ENCODE assay signal across 9 cellular contexts in the genomic region with DNA sequence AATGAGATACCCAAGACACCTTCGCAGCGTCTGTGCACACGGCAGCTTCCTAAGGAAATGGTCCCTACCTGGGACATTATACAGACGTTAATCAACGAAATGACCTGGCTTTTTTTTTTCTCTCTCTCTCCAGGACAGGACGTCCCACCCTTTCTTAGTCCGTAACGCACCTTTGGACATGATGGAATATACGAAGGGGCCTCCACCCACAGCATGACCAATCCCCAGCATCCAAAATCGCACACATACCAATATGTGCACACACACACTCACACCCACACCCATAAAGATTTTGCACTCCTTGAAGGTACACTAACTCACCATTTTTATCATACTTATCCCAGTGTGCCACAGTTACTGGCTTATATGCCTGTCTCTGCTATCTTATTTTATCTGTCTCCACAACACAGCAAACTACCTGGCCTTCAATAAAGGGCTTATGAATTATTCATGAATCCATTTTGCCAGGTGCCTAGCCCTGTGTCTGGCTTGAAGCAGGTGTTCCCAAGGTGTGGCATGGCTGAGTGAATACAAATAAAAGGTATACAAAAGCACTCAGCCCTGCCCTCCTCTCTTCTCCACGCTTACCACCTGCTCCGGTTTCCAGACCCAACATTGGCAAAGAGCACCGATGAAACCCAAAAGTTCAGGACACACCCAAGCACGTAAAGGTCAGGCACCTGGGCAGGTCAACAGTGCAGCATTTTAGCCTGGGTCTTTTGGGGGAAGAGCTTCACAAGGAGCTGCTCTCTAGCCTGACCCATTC. TPM values are rescaled to one million over a fixed set of nuclear protein-coding genes. Genes with fewer than 3 reads are reported as not detected.
A peak's percentile ranks its signal among the peaks of the same experiment; 100 is the strongest.
DNase-seq lines count a peak whose midpoint lies in the region; ATAC-seq and TF ChIP-seq lines count a peak whose summit lies in the region.
"Had no signal": no experiment of that assay in that cellular context is flagged by ENCODE, and none has a peak within 500 bp of the region (broad histone marks: within the 10 kb centered on the region; RNA-seq: fewer than 3 reads in every experiment).

No MANE protein-coding gene starts in this region.

- peak overlapping the region; percentile 82 for H3K9ac ChIP-seq in HUES6 (ENCODE audit: low read length)

- peaks cover 5% of the 10 kb centered on the region; the same call in 1 of the 2 replicates for H3K27me3 ChIP-seq in HUES6 (ENCODE audit: control insufficient read depth, insufficient read depth, low read length)
- no peaks in the 10 kb centered on the region for H3K27me3 ChIP-seq in foreskin keratinocyte
- H3K27me3 ChIP-seq in spleen (replicated peaks in 1 of 7): peaks cover 0 to 24% (median 0%) of the 10 kb centered on the region in 7 donors

- no peak for TF ChIP-seq POLR2A in spleen (IDR thresholded peaks at IDR 0.05)

- H3K27ac ChIP-seq in HUES6 (ENCODE audit: low read depth, low read length): peak overlapping the region; percentile 59; the same call in 1 of the 2 replicates
- peak overlapping the region; percentile 93 for H3K27ac ChIP-seq in foreskin keratinocyte
- H3K27ac ChIP-seq in spleen: peak overlapping the region in 5 of 8 donors; percentile 50 to 71 (median 70)

- peak; percentile 97 for DNase-seq in NCI-H748 (lab: John Stamatoyannopoulos, UW; ENCODE audit: unreplicated experiment)
- no peak for DNase-seq in foreskin keratinocyte
- no peak for DNase-seq in spleen
- DNase-seq in GM10266 (ENCODE audit: extremely low spot score): no peak
- no peak for DNase-seq in GM13976 (ENCODE audit: low spot score)
- no peak for DNase-seq in KBM-7
- DNase-seq in H4 (ENCODE audit: low spot score): no peak
- DNase-seq: activated gamma-delta T cell had no signal

- in situ Hi-C loops in GM13976 (cut with MboI; ENCODE audit: low sequenced_read_pairs, unreplicated experiment): no loop called here
- in situ Hi-C loops in KBM-7 (cut with MboI; ENCODE audit: low pct_unique_long_range_greater_than_20kb, low sequenced_read_pairs): no loop called here

- H3K36me3 ChIP-seq in HUES6 (ENCODE audit: control insufficient read depth, insufficient read depth, low read length) (no peaks in the 10 kb centered on the region), spleen (no peaks in the 10 kb centered on the region)

- H3K4me1 ChIP-seq in HUES6 (ENCODE audit: control insufficient read depth, insufficient read depth, low read length) (peaks cover 71% of the 10 kb centered on the region), foreskin keratinocyte (peaks cover 40% of the 10 kb centered on the region), spleen (peaks cover 20 to 79% (median 52%) of the 10 kb centered on the region in 6 donors)

- ATAC-seq in foreskin keratinocyte: no peak

- intact Hi-C loops in spleen (cut with DNase I; ENCODE audit: low total_unique reads): no loop called here

- TF ChIP-seq CTCF in foreskin keratinocyte (conservative IDR thresholded peaks at IDR 0.05): no peak
- TF ChIP-seq CTCF in spleen (IDR thresholded peaks at IDR 0.05 in 8 of 11, conservative IDR thresholded peaks at IDR 0.05 in 3 of 11): no peak
- no peak for TF ChIP-seq CTCF in GM10266 (IDR thresholded peaks at IDR 0.05; ENCODE audit: control insufficient read depth, insufficient read depth, low read depth, missing control alignments)
- TF ChIP-seq CTCF in GM13976 (IDR thresholded peaks at IDR 0.05; ENCODE audit: borderline replicate concordance, control extremely low read depth, extremely low read depth, insufficient read depth, missing control alignments): no peak

- no peaks in the 10 kb centered on the region for H3K9me3 ChIP-seq in HUES6 (ENCODE audit: control insufficient read depth, insufficient read depth, low read depth, low read length)
- H3K9me3 ChIP-seq in spleen: no peaks in the 10 kb centered on the region

- 68 to 86% (median 81%) methylated on average over 14 of the region's 14 CpGs for WGBS in spleen, 5 donors

- H3K4me3 ChIP-seq in HUES6 (ENCODE audit: low read depth, low read length) (peak overlapping the region; percentile 72), spleen (no peak overlapping the region)

RNA-seq across cellular contexts. Expression of gene SCNN1A, which starts 2.2 kb away (rescaled TPM):
- 1.1 and 3.2 TPM in 2 replicates for total RNA-seq in foreskin keratinocyte
- polyA plus RNA-seq in foreskin keratinocyte: 1.2 and 3.2 TPM in 2 replicates
- total RNA-seq in spleen: 1 to 10 TPM in 6 of 7 donors, under 1 TPM in 1; 0.84 to 8.6 (median 2.0) TPM
- polyA plus RNA-seq in spleen: under 1 TPM; 0.17 to 0.22 (median 0.18) TPM
- 1.7 and 2.1 TPM in 2 replicates for total RNA-seq in H4 (2014; rRNA removed; shearing (Covaris generic))

RNA-seq across cellular contexts. Expression of gene LTBR, which starts 10.8 kb away (rescaled TPM):
- total RNA-seq in foreskin keratinocyte (112 and 121 TPM in 2 replicates), spleen (100 to 1,000 TPM in 3 of 7 donors, 10 to 100 TPM in 4; 49.0 to 155 (median 87.8) TPM)
- polyA plus RNA-seq in foreskin keratinocyte (119 and 138 TPM in 2 replicates), spleen (10 to 100 TPM; 14.4 to 29.2 (median 15.7) TPM)
- total RNA-seq in H4 (2014; rRNA removed; shearing (Covaris generic)): 19.5 and 31.5 TPM in 2 replicates

RNA-seq across cellular contexts. Expression of gene TNFRSF1A, which starts 31.3 kb away (rescaled TPM):
- total RNA-seq in foreskin keratinocyte: 125 and 135 TPM in 2 replicates
- polyA plus RNA-seq in foreskin keratinocyte: 113 TPM in 2 replicates
- total RNA-seq in spleen: 100 to 1,000 TPM; 153 to 578 (median 224) TPM
- 10 to 100 TPM; 22.5 to 40.6 (median 22.8) TPM for polyA plus RNA-seq in spleen
- total RNA-seq in H4 (2014; rRNA removed; shearing (Covaris generic)): 320 and 327 TPM in 2 replicates
